In genomic region chr17:8146381-8147140, GRCh38 we compare ENCODE assay signal across 19 cellular contexts. TPM values are rescaled to one million over a fixed set of nuclear protein-coding genes. Genes with fewer than 3 reads are reported as not detected.
DNase-seq lines count a peak whose midpoint lies in the region; ATAC-seq and TF ChIP-seq lines count a peak whose summit lies in the region.
"Had no signal": no experiment of that assay in that cellular context is flagged by ENCODE, and none has a peak within 500 bp of the region (broad histone marks: within the 10 kb centered on the region; RNA-seq: fewer than 3 reads in every experiment).

No MANE protein-coding gene starts in this region.

- H3K27me3 ChIP-seq in H7 (ENCODE audit: control insufficient read depth, insufficient read depth, low read length), result no peaks in the 10 kb centered on the region
- H3K27me3 ChIP-seq: neutrophil had no signal

- H3K4me3 Mint-ChIP-seq in progenitor cell of endocrine pancreas (ENCODE audit: low read depth), result no peak overlapping the region
- H3K4me3 Mint-ChIP-seq: stimulated activated naive CD8-positive, alpha-beta T cell treated with anti-CD3 and anti-CD28 coated beads, Interleukin-15, amount 100 ng/mL, for 72 hours had no signal

- H3K36me3 ChIP-seq in H7 (replicated peaks; ENCODE audit: control insufficient read depth, insufficient read depth, low read length), result peaks cover 27% of the 10 kb centered on the region

- H3K4me3 ChIP-seq in H7 (ENCODE audit: insufficient read depth, low read depth, low read length), result no peak overlapping the region

- H3K9me3 Mint-ChIP-seq in progenitor cell of endocrine pancreas (ENCODE audit: low read depth), result no peaks in the 10 kb centered on the region
- H3K9me3 Mint-ChIP-seq: stimulated activated naive CD8-positive, alpha-beta T cell treated with anti-CD3 and anti-CD28 coated beads, Interleukin-15, amount 100 ng/mL, for 72 hours had no signal

- H3K36me3 Mint-ChIP-seq in progenitor cell of endocrine pancreas (ENCODE audit: insufficient read depth), result peaks cover 20% of the 10 kb centered on the region

- no peak for TF ChIP-seq CTCF in progenitor cell of endocrine pancreas (IDR thresholded peaks at IDR 0.05; ENCODE audit: unreplicated experiment)

- H3K4me1 Mint-ChIP-seq in progenitor cell of endocrine pancreas (ENCODE audit: low read depth), result no peaks in the 10 kb centered on the region

- peak overlapping the region; percentile 29 for H3K27ac Mint-ChIP-seq in progenitor cell of endocrine pancreas

- no peaks in the 10 kb centered on the region for H3K27me3 Mint-ChIP-seq in progenitor cell of endocrine pancreas
- H3K27me3 Mint-ChIP-seq: stimulated activated naive CD8-positive, alpha-beta T cell treated with anti-CD3 and anti-CD28 coated beads, Interleukin-15, amount 100 ng/mL, for 72 hours had no signal

- ATAC-seq in GM19395 (IDR thresholded peaks at IDR 0.05; ENCODE audit: unreplicated experiment) (no peak), GM21381 (IDR thresholded peaks at IDR 0.05; ENCODE audit: unreplicated experiment) (no peak), HG03442 (IDR thresholded peaks at IDR 0.05; ENCODE audit: unreplicated experiment) (no peak)
- ATAC-seq: stimulated activated naive CD8-positive, alpha-beta T cell treated with anti-CD3 and anti-CD28 coated beads, Interleukin-15, amount 100 ng/mL, for 72 hours had no signal

- peak; percentile 5 for DNase-seq in 8988T
- peak; percentile 24 for DNase-seq in H7
- no peak for DNase-seq in progenitor cell of endocrine pancreas (ENCODE audit: low spot score, unreplicated experiment)
- no peak for DNase-seq in HuH-7.5 (ENCODE audit: low spot score)
- DNase-seq: activated CD4-positive, alpha-beta T cell treated with anti-CD3 and anti-CD28 coated beads for 1 hour; DMS153; mesendoderm; NCI-H1436; stimulated activated naive CD8-positive, alpha-beta T cell treated with anti-CD3 and anti-CD28 coated beads, Interleukin-15, amount 100 ng/mL, for 72 hours had no signal

- peak overlapping the region; percentile 29 for H3K27ac ChIP-seq in cingulate gyrus (ENCODE audit: low read depth, low read length)
- H3K27ac ChIP-seq: HL-60, KMS-11, neutrophil had no signal

RNA-seq across cellular contexts. Expression of gene PER1, which starts 5.6 kb away (rescaled TPM):
- total RNA-seq in H7 (2014; rRNA removed; shearing (Covaris generic)), result 19.2 and 32.4 TPM in 2 replicates
- 37.2 and 40.8 TPM in 2 replicates for total RNA-seq in progenitor cell of endocrine pancreas

RNA-seq across cellular contexts. Expression of gene VAMP2, which starts 16.2 kb away (rescaled TPM):
- 7.3 and 10.5 TPM in 2 replicates for total RNA-seq in H7 (2014; rRNA removed; shearing (Covaris generic))
- total RNA-seq in progenitor cell of endocrine pancreas, result 46.4 and 48.1 TPM in 2 replicates

RNA-seq across cellular contexts. Expression of gene HES7, which starts 22.7 kb away (rescaled TPM):
- 1.3 and 2.1 TPM in 2 replicates for total RNA-seq in H7 (2014; rRNA removed; shearing (Covaris generic))
- 0.47 TPM in 1 of 2 replicates, not detected in the other for total RNA-seq in progenitor cell of endocrine pancreas
- total RNA-seq: glomerular endothelial cell had no signal

RNA-seq across cellular contexts. Expression of gene ALOXE3, which starts 28.2 kb away (rescaled TPM):
- not detected in 2 replicates for total RNA-seq in H7 (2014; rRNA removed; shearing (Covaris generic))
- not detected in 2 replicates for total RNA-seq in progenitor cell of endocrine pancreas
- total RNA-seq: endothelial cell of umbilical vein; glomerular endothelial cell; T-helper 1 cell treated with Interleukin-12 subunit alpha and Interleukin-12 subunit beta and Interleukin-4 antibody, amounts not matched to agents 30 ng/mL and 1 ng/mL, for 36 hours had no signal

RNA-seq across cellular contexts. Expression of gene TMEM107, which starts 29.6 kb away (rescaled TPM):
- total RNA-seq in H7 (2014; rRNA removed; shearing (Covaris generic)), result 27.7 and 40.7 TPM in 2 replicates
- total RNA-seq in progenitor cell of endocrine pancreas, result 24.6 and 28.1 TPM in 2 replicates

Comparison
In these comparisons a context has a peak if more than half of its experiments do, and no peak if none do; other contexts are left out.
1. DNase-seq: peak in 8988T (single experiment) and H7 (single experiment); none in progenitor cell of endocrine pancreas (single experiment) and HuH-7.5 (single experiment).